13 cellular contexts compared by ENCODE assay signal in the genomic region with DNA sequence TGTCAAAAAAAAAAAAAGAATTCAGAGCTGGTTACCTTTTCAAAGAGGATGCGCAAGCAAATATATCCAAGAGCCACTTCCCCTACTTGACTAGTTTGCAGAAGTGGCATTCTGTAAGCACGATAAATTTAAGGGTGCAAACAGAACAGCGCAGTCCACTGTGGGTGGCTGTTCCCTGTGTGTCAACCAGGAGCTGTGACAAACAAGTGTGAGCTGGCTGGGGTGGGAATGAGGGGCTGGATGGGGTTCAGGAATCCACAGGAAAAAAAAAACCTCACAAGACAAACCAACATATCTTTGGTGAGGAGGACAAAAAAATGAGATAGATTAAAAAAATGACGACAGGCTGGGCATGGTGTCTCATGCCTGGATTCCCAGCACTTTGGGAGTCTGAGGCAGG. TPM values are rescaled to one million over a fixed set of nuclear protein-coding genes. Genes with fewer than 3 reads are reported as not detected.
A peak's percentile ranks its signal among the peaks of the same experiment; 100 is the strongest.
DNase-seq lines count a peak whose midpoint lies in the region; ATAC-seq lines count a peak whose summit lies in the region.
"Had no signal": no experiment of that assay in that cellular context is flagged by ENCODE, and none has a peak within 500 bp of the region (broad histone marks: within the 10 kb centered on the region; RNA-seq: fewer than 3 reads in every experiment).

No MANE protein-coding gene starts in this region.

- no peak for ATAC-seq in stimulated activated naive B cell treated with anti-CD40 and anti-IgM and Interleukin-4, amounts not matched to agents 10 μg/mL and 1 μg/mL and 100 μg/mL, for 72 hours (replicated peaks)
- no peak for ATAC-seq in GM21447 (IDR thresholded peaks at IDR 0.05; ENCODE audit: unreplicated experiment)
- ATAC-seq: A549 had no signal

- no peak overlapping the region for H3K4me3 Mint-ChIP-seq in stimulated activated naive B cell treated with anti-CD40 and anti-IgM and Interleukin-4, amounts not matched to agents 10 μg/mL and 1 μg/mL and 100 μg/mL, for 72 hours
- H3K4me3 Mint-ChIP-seq: CD8-positive, alpha-beta memory T cell; HFFc6 had no signal

- intact Hi-C loops in posterior vena cava (cut with DNase I) = no loop called here

- no peaks in the 10 kb centered on the region for H3K9me3 Mint-ChIP-seq in stimulated activated naive B cell treated with anti-CD40 and anti-IgM and Interleukin-4, amounts not matched to agents 10 μg/mL and 1 μg/mL and 100 μg/mL, for 72 hours
- H3K9me3 Mint-ChIP-seq: CD8-positive, alpha-beta memory T cell; HFFc6 had no signal

- H3K4me1 Mint-ChIP-seq in stimulated activated naive B cell treated with anti-CD40 and anti-IgM and Interleukin-4, amounts not matched to agents 10 μg/mL and 1 μg/mL and 100 μg/mL, for 72 hours = no peaks in the 10 kb centered on the region
- H3K4me1 Mint-ChIP-seq: CD8-positive, alpha-beta memory T cell had no signal

- no peaks in the 10 kb centered on the region for H3K27me3 Mint-ChIP-seq in stimulated activated naive B cell treated with anti-CD40 and anti-IgM and Interleukin-4, amounts not matched to agents 10 μg/mL and 1 μg/mL and 100 μg/mL, for 72 hours

- peak overlapping the region; percentile 49 for H3K27ac Mint-ChIP-seq in stimulated activated naive B cell treated with anti-CD40 and anti-IgM and Interleukin-4, amounts not matched to agents 10 μg/mL and 1 μg/mL and 100 μg/mL, for 72 hours
- H3K27ac Mint-ChIP-seq: HFFc6 had no signal

- H3K36me3 Mint-ChIP-seq in stimulated activated naive B cell treated with anti-CD40 and anti-IgM and Interleukin-4, amounts not matched to agents 10 μg/mL and 1 μg/mL and 100 μg/mL, for 72 hours = peaks cover 48 to 54% of the 10 kb centered on the region in 2 donors

- peak; percentile 30 for DNase-seq in CD1c-positive myeloid dendritic cell (ENCODE audit: extremely low spot score)
- peak; percentile 64 for DNase-seq in MV-4-11 (lab: John Stamatoyannopoulos, UW)
- DNase-seq in posterior vena cava (ENCODE audit: low spot score) = peak; percentile 49
- no peak for DNase-seq in stimulated activated naive B cell treated with anti-CD40 and anti-IgM and Interleukin-4, amounts not matched to agents 10 μg/mL and 1 μg/mL and 100 μg/mL, for 72 hours
- no peak for DNase-seq in hepatic stellate cell (ENCODE audit: low spot score)
- DNase-seq: BE2C; CD8-positive, alpha-beta memory T cell; DND-41; GDM1; HCEC 1CT; HFFc6 had no signal

RNA-seq across cellular contexts. Expression of a gene that starts 15.8 kb away (rescaled TPM):
- total RNA-seq in posterior vena cava = 10 to 100 TPM; 22.5 to 38.4 TPM

Comparison
In these comparisons a context has a peak if more than half of its experiments do, and no peak if none do; other contexts are left out.
1. DNase-seq: peak in CD1c-positive myeloid dendritic cell (single experiment), MV-4-11 (single experiment) and posterior vena cava (single experiment); none in stimulated activated naive B cell treated with anti-CD40 and anti-IgM and Interleukin-4, amounts not matched to agents 10 μg/mL and 1 μg/mL and 100 μg/mL, for 72 hours (single experiment) and hepatic stellate cell (single experiment).